ENCODE assay signal across 1 cellular context in the genomic region with DNA sequence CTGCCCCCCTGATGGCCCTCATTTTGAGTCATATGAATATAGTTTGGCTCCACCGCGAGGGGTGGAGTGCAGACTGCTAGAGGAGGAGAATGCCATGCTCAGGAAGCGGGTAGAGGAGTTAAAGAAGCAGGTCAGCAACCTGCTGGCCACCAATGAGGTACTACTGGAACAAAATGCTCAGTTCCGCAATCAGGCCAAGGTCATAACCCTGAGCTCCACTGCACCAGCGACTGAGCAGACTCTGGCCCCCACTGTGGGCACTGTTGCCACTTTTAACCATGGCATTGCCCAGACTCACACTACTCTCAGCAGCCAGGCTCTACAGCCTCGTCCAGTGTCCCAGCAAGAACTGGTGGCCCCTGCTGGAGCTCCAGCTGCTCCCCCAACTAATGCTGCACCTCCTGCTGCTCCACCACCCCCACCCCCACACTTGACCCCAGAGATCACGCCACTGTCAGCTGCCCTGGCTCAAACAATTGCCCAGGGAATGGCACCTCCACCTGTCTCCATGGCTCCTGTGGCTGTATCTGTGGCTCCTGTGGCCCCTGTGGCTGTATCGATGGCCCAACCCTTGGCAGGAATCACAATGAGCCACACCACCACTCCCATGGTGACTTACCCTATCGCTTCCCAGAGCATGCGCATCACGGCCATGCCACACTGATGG.
TF ChIP-seq lines count a peak whose summit lies in the region.

No MANE protein-coding gene starts in this region.

TF ChIP-seq in IMR-90, 13 proteins besides CTCF, POLR2A, EP300 and RAD21:
- TF ChIP-seq MAFK (IDR thresholded peaks at IDR 0.05; ENCODE audit: low read depth, low read length) (no peak), SMC3 (IDR thresholded peaks at IDR 0.05; ENCODE audit: low read depth, low read length) (no peak), FOS (IDR thresholded peaks at IDR 0.05; ENCODE audit: low read depth, low read length) (no peak)
